In the genomic region with DNA sequence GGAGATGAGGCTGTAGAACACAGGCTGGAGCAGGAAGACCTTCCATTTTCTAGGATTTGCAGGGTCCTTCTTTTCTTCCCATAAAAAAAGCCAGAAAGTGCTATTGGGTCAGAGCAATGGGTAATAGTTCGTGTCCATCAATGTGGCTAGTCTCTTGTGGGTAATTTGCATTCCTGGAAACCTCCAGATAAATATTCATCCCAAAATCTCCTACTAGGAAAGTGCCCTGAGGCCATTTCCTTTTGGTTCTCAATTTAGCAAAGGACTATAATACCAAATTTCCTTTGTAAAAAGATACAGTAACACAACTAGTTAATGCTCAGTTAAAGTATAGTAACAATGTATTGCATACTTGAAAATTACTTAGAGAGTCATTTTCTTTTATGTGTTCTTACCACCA, we compare ENCODE assay signal across 19 cellular contexts.
"Had no signal": no experiment of that assay in that cellular context is flagged by ENCODE, and none has a peak within 500 bp of the region (broad histone marks: within the 10 kb centered on the region; RNA-seq: fewer than 3 reads in every experiment).

No MANE protein-coding gene starts in this region.

- DNase-seq: KBM-7, MG63, NCI-H1092 treated with DMSO at 0.1 percent for 48 hours, NCI-H1436, NCI-H187, NCI-H2029, NCI-H2081 treated with DMSO at 0.1 percent for 48 hours, NCI-H2171, NCI-H226, NCI-H446, NCI-H510A, NCI-H524 treated with DMSO at 0.1 percent for 48 hours, NCI-H69, NCI-H774, SHP77, SK-N-SH, SW 1271, T-cell had no signal

- ATAC-seq: T-cell had no signal

- H3K9me3 ChIP-seq: MG63, SK-N-SH had no signal

- H3K4me2 ChIP-seq: SK-N-SH had no signal

- H3K9ac ChIP-seq: SK-N-SH had no signal

- H3K4me3 ChIP-seq: MG63 had no signal

- H3K4me3 Mint-ChIP-seq: T-cell had no signal

- H3K27ac ChIP-seq: RWPE1 had no signal

- H3K27me3 Mint-ChIP-seq: T-cell had no signal

- H3K36me3 ChIP-seq: MG63 had no signal

- H3K27ac Mint-ChIP-seq: T-cell had no signal

- H3K27me3 ChIP-seq: MG63 had no signal
